In the genomic region with DNA sequence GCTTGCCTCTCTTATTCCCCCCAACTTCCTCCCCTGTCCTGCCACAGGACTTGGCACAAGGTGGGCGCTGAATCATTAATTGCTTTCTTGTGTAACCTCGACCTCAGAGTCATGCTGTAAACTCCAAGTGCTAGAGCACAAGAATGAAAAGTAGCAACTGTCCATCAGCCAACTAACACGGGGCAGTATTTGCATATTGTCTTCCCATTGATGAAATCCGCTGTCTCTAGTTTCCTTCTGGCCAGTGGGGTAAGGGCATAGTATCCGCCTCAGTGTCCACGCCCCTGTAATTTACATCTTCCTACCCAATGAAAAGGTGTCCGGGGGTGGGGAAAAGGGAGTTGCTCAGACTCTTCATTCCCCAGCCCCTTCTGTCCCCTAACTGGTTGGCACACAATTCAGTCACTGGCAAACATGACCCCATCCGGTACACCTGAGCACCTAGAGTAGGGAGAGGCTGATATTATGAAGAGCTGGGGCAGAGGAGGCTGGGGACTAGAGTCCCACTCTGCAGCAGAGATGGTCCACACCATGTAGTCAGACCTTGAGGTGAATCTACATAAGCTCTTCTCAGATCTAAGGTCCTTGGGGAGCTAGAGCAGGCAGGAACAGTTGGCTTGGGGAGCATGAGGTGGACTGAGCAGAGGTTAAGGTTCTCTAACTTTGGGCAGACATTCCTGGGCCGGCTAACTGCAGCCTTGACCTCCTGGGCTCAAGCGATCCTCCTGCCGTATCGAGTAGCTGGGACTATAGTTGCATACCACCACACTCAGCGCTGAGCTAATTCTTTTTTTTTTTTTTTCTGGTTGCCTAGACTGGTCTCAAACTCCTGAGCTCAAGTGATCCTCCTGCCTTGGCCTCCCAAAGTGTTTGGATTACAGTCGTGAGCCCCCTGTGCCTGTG, we compare ENCODE assay signal across 1 cellular context.
TF ChIP-seq lines count a peak whose summit lies in the region.

No MANE protein-coding gene starts in this region.

TF ChIP-seq in HepG2, 621 proteins besides CTCF, POLR2A, EP300 and RAD21 (continued from another document and continues in another):
- TF ChIP-seq, protein P1, sequence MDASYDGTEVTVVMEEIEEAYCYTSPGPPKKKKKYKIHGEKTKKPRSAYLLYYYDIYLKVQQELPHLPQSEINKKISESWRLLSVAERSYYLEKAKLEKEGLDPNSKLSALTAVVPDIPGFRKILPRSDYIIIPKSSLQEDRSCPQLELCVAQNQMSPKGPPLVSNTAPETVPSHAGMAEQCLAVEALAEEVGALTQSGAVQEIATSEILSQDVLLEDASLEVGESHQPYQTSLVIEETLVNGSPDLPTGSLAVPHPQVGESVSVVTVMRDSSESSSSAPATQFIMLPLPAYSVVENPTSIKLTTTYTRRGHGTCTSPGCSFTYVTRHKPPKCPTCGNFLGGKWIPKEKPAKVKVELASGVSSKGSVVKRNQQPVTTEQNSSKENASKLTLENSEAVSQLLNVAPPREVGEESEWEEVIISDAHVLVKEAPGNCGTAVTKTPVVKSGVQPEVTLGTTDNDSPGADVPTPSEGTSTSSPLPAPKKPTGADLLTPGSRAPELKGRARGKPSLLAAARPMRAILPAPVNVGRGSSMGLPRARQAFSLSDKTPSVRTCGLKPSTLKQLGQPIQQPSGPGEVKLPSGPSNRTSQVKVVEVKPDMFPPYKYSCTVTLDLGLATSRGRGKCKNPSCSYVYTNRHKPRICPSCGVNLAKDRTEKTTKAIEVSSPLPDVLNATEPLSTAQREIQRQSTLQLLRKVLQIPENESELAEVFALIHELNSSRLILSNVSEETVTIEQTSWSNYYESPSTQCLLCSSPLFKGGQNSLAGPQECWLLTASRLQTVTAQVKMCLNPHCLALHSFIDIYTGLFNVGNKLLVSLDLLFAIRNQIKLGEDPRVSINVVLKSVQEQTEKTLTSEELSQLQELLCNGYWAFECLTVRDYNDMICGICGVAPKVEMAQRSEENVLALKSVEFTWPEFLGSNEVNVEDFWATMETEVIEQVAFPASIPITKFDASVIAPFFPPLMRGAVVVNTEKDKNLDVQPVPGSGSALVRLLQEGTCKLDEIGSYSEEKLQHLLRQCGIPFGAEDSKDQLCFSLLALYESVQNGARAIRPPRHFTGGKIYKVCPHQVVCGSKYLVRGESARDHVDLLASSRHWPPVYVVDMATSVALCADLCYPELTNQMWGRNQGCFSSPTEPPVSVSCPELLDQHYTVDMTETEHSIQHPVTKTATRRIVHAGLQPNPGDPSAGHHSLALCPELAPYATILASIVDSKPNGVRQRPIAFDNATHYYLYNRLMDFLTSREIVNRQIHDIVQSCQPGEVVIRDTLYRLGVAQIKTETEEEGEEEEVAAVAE (CRISPR knock-in tag; IDR thresholded peaks at IDR 0.05; ENCODE audit: borderline replicate concordance), result no peak
- TF ChIP-seq RFX5 (IDR thresholded peaks at IDR 0.05; ENCODE audit: low read depth, low read length) (no peak), ZBTB3 (CRISPR knock-in tag; IDR thresholded peaks at IDR 0.05; ENCODE audit: borderline replicate concordance, low read depth) (no peak), KLF12 (CRISPR knock-in tag; IDR thresholded peaks at IDR 0.05; ENCODE audit: borderline replicate concordance) (no peak), CAMTA2 (CRISPR knock-in tag; IDR thresholded peaks at IDR 0.05; ENCODE audit: borderline replicate concordance) (no peak), FOXA1 (IDR thresholded peaks at IDR 0.05) (no peak), FOXA1 (CRISPR knock-in tag; IDR thresholded peaks at IDR 0.05) (no peak), ZFYVE20 (CRISPR knock-in tag; IDR thresholded peaks at IDR 0.05; ENCODE audit: borderline replicate concordance, low read depth) (no peak), ZNF20 (CRISPR knock-in tag; IDR thresholded peaks at IDR 0.05) (no peak), ZNF335 (CRISPR knock-in tag; IDR thresholded peaks at IDR 0.05) (no peak), ZNF501 (CRISPR knock-in tag; IDR thresholded peaks at IDR 0.05) (peak; percentile 64; the same call in 1 of the 2 replicates), AHR (CRISPR knock-in tag; IDR thresholded peaks at IDR 0.05) (no peak), ETV5 (CRISPR knock-in tag; IDR thresholded peaks at IDR 0.05; ENCODE audit: borderline replicate concordance) (peak; percentile 40; the same call in 1 of the 2 replicates), NR2F1 (CRISPR knock-in tag; IDR thresholded peaks at IDR 0.05) (peak in 1 of 2 experiments; percentile 17; a peak in 1 of 4 replicates), EEA1 (CRISPR knock-in tag; IDR thresholded peaks at IDR 0.05; ENCODE audit: borderline replicate concordance) (no peak), IRF2 (CRISPR knock-in tag; IDR thresholded peaks at IDR 0.05) (no peak), TCF7 (IDR thresholded peaks at IDR 0.05; ENCODE audit: low read depth) (no peak), ZNF773 (CRISPR knock-in tag; IDR thresholded peaks at IDR 0.05; ENCODE audit: borderline replicate concordance) (no peak), SIN3A (IDR thresholded peaks at IDR 0.05; ENCODE audit: borderline replicate concordance, low read depth, low read length) (peak; percentile 38; the same call in 1 of the 2 replicates), MBNL3 (CRISPR knock-in tag; conservative IDR thresholded peaks at IDR 0.05) (no peak), FIP1L1 (IDR thresholded peaks at IDR 0.05; ENCODE audit: borderline replicate concordance, insufficient read depth, low read depth, low read length) (no peak), ZNF24 (IDR thresholded peaks at IDR 0.05) (no peak), KLF16 (CRISPR knock-in tag; IDR thresholded peaks at IDR 0.05) (no peak), JUN (CRISPR knock-in tag; IDR thresholded peaks at IDR 0.05) (no peak), ZNF274 (CRISPR knock-in tag; IDR thresholded peaks at IDR 0.05) (no peak)
- TF ChIP-seq, protein P2, sequence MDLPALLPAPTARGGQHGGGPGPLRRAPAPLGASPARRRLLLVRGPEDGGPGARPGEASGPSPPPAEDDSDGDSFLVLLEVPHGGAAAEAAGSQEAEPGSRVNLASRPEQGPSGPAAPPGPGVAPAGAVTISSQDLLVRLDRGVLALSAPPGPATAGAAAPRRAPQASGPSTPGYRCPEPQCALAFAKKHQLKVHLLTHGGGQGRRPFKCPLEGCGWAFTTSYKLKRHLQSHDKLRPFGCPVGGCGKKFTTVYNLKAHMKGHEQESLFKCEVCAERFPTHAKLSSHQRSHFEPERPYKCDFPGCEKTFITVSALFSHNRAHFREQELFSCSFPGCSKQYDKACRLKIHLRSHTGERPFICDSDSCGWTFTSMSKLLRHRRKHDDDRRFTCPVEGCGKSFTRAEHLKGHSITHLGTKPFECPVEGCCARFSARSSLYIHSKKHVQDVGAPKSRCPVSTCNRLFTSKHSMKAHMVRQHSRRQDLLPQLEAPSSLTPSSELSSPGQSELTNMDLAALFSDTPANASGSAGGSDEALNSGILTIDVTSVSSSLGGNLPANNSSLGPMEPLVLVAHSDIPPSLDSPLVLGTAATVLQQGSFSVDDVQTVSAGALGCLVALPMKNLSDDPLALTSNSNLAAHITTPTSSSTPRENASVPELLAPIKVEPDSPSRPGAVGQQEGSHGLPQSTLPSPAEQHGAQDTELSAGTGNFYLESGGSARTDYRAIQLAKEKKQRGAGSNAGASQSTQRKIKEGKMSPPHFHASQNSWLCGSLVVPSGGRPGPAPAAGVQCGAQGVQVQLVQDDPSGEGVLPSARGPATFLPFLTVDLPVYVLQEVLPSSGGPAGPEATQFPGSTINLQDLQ (CRISPR knock-in tag; IDR thresholded peaks at IDR 0.05), result no peak
- TF ChIP-seq, protein P3, sequence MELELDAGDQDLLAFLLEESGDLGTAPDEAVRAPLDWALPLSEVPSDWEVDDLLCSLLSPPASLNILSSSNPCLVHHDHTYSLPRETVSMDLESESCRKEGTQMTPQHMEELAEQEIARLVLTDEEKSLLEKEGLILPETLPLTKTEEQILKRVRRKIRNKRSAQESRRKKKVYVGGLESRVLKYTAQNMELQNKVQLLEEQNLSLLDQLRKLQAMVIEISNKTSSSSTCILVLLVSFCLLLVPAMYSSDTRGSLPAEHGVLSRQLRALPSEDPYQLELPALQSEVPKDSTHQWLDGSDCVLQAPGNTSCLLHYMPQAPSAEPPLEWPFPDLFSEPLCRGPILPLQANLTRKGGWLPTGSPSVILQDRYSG (CRISPR knock-in tag; IDR thresholded peaks at IDR 0.05), result no peak
- TF ChIP-seq, protein P4, sequence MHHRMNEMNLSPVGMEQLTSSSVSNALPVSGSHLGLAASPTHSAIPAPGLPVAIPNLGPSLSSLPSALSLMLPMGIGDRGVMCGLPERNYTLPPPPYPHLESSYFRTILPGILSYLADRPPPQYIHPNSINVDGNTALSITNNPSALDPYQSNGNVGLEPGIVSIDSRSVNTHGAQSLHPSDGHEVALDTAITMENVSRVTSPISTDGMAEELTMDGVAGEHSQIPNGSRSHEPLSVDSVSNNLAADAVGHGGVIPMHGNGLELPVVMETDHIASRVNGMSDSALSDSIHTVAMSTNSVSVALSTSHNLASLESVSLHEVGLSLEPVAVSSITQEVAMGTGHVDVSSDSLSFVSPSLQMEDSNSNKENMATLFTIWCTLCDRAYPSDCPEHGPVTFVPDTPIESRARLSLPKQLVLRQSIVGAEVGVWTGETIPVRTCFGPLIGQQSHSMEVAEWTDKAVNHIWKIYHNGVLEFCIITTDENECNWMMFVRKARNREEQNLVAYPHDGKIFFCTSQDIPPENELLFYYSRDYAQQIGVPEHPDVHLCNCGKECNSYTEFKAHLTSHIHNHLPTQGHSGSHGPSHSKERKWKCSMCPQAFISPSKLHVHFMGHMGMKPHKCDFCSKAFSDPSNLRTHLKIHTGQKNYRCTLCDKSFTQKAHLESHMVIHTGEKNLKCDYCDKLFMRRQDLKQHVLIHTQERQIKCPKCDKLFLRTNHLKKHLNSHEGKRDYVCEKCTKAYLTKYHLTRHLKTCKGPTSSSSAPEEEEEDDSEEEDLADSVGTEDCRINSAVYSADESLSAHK (CRISPR knock-in tag; IDR thresholded peaks at IDR 0.05; ENCODE audit: borderline replicate concordance), result no peak
- TF ChIP-seq, protein P5, sequence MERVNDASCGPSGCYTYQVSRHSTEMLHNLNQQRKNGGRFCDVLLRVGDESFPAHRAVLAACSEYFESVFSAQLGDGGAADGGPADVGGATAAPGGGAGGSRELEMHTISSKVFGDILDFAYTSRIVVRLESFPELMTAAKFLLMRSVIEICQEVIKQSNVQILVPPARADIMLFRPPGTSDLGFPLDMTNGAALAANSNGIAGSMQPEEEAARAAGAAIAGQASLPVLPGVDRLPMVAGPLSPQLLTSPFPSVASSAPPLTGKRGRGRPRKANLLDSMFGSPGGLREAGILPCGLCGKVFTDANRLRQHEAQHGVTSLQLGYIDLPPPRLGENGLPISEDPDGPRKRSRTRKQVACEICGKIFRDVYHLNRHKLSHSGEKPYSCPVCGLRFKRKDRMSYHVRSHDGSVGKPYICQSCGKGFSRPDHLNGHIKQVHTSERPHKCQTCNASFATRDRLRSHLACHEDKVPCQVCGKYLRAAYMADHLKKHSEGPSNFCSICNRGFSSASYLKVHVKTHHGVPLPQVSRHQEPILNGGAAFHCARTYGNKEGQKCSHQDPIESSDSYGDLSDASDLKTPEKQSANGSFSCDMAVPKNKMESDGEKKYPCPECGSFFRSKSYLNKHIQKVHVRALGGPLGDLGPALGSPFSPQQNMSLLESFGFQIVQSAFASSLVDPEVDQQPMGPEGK (CRISPR knock-in tag; IDR thresholded peaks at IDR 0.05), result peak; percentile 41; the same call in 1 of the 2 replicates
- TF ChIP-seq, protein P6, sequence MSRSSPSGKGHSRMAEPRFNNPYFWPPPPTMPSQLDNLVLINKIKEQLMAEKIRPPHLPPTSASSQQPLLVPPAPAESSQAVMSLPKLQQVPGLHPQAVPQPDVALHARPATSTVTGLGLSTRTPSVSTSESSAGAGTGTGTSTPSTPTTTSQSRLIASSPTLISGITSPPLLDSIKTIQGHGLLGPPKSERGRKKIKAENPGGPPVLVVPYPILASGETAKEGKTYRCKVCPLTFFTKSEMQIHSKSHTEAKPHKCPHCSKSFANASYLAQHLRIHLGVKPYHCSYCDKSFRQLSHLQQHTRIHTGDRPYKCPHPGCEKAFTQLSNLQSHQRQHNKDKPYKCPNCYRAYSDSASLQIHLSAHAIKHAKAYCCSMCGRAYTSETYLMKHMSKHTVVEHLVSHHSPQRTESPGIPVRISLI (CRISPR knock-in tag; IDR thresholded peaks at IDR 0.05; ENCODE audit: borderline replicate concordance), result peak; percentile 69
- TF ChIP-seq, protein P7, sequence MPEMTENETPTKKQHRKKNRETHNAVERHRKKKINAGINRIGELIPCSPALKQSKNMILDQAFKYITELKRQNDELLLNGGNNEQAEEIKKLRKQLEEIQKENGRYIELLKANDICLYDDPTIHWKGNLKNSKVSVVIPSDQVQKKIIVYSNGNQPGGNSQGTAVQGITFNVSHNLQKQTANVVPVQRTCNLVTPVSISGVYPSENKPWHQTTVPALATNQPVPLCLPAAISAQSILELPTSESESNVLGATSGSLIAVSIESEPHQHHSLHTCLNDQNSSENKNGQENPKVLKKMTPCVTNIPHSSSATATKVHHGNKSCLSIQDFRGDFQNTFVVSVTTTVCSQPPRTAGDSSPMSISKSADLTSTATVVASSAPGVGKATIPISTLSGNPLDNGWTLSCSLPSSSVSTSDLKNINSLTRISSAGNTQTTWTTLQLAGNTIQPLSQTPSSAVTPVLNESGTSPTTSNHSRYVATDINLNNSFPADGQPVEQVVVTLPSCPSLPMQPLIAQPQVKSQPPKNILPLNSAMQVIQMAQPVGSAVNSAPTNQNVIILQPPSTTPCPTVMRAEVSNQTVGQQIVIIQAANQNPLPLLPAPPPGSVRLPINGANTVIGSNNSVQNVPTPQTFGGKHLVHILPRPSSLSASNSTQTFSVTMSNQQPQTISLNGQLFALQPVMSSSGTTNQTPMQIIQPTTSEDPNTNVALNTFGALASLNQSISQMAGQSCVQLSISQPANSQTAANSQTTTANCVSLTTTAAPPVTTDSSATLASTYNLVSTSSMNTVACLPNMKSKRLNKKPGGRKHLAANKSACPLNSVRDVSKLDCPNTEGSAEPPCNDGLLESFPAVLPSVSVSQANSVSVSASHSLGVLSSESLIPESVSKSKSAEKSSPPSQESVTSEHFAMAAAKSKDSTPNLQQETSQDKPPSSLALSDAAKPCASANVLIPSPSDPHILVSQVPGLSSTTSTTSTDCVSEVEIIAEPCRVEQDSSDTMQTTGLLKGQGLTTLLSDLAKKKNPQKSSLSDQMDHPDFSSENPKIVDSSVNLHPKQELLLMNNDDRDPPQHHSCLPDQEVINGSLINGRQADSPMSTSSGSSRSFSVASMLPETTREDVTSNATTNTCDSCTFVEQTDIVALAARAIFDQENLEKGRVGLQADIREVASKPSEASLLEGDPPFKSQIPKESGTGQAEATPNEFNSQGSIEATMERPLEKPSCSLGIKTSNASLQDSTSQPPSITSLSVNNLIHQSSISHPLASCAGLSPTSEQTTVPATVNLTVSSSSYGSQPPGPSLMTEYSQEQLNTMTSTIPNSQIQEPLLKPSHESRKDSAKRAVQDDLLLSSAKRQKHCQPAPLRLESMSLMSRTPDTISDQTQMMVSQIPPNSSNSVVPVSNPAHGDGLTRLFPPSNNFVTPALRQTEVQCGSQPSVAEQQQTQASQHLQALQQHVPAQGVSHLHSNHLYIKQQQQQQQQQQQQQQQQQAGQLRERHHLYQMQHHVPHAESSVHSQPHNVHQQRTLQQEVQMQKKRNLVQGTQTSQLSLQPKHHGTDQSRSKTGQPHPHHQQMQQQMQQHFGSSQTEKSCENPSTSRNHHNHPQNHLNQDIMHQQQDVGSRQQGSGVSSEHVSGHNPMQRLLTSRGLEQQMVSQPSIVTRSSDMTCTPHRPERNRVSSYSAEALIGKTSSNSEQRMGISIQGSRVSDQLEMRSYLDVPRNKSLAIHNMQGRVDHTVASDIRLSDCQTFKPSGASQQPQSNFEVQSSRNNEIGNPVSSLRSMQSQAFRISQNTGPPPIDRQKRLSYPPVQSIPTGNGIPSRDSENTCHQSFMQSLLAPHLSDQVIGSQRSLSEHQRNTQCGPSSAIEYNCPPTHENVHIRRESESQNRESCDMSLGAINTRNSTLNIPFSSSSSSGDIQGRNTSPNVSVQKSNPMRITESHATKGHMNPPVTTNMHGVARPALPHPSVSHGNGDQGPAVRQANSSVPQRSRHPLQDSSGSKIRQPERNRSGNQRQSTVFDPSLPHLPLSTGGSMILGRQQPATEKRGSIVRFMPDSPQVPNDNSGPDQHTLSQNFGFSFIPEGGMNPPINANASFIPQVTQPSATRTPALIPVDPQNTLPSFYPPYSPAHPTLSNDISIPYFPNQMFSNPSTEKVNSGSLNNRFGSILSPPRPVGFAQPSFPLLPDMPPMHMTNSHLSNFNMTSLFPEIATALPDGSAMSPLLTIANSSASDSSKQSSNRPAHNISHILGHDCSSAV (CRISPR knock-in tag; IDR thresholded peaks at IDR 0.05; ENCODE audit: borderline replicate concordance), result no peak
